ENCODE assay signal across 2 cellular contexts in the genomic region with DNA sequence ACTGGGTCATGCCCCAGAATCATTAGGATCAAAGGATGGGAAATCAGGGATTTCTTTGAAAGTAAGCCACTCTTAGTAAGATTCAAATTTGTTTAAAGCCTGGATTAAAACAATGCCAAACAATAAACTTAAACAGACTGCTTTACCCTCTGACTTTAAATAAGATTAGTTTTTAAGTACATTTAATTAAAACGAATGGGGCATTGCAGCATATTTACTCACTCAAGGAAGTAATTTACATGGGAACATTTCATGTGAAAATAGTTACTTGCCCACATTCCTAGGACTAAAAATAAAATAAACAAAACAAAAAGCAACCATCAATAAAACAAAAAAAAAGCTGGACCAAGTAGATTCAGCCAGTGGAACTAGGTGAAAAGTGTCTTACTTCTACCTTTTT.
TF ChIP-seq lines count a peak whose summit lies in the region.

No MANE protein-coding gene starts in this region.

TF ChIP-seq in endothelial cell of umbilical vein, 7 proteins besides CTCF, POLR2A, EP300 and RAD21:
- no peak for TF ChIP-seq GATA2 (IDR thresholded peaks at IDR 0.05; ENCODE audit: insufficient read depth, insufficient read length, low read depth, low read length)
- no peak for TF ChIP-seq FOS (IDR thresholded peaks at IDR 0.05; ENCODE audit: borderline replicate concordance, insufficient read depth, low read length)
- TF ChIP-seq EZH2 (IDR thresholded peaks at IDR 0.05; ENCODE audit: borderline replicate concordance, low read depth, low read length, severe bottlenecking), result no peak
- TF ChIP-seq POLR2AphosphoS5 (IDR thresholded peaks at IDR 0.05; ENCODE audit: insufficient read depth, low read depth, low read length), result no peak
- no peak for TF ChIP-seq MYC (IDR thresholded peaks at IDR 0.05; ENCODE audit: low read depth, low read length)
- TF ChIP-seq JUN (IDR thresholded peaks at IDR 0.05; ENCODE audit: borderline replicate concordance, insufficient read depth, insufficient read length, low read depth), result no peak
- TF ChIP-seq, protein P1, sequence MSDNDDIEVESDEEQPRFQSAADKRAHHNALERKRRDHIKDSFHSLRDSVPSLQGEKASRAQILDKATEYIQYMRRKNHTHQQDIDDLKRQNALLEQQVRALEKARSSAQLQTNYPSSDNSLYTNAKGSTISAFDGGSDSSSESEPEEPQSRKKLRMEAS (IDR thresholded peaks at IDR 0.05; ENCODE audit: insufficient read depth, insufficient read length), result no peak

TF ChIP-seq in GM23338, 12 proteins besides CTCF, POLR2A, EP300 and RAD21:
- no peak for TF ChIP-seq CREB1 (CRISPR knock-in tag; IDR thresholded peaks at IDR 0.05; ENCODE audit: low read depth)
